Comparison of ENCODE assay signal across 16 cellular contexts in the genomic region with DNA sequence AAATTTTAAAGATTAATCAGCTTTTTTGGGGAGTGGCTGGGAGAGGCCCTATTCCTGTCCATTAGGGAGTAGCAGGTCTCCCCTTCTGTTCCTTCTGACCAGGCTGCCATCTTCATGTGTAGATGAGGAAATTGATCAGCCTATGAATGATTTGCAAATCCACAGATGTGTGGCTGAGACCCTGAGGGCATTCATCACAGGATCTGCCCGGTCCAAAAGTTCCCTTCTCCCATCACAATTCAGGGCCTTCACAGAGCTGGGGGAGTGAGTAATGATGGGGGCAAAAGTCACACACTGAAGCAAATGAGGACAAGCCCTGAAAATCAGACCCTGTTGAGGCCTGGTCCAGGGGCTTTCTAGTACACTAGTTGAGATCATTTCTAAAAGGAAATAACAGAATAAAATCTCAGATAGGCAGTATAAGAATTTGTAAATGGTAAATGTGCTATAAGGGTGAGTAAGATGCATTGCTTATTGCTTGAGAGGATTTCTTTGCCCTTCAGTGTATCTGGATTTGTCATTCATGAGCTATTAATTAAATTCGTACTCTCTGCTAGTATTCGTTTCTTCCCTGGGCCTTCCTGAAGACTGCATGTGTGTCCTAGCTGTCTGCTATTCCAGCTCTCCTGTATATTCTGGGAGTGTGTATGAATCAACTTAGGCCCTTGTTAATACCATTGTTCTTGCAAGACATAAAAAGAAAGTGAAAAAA. TPM values are rescaled to one million over a fixed set of nuclear protein-coding genes. Genes with fewer than 3 reads are reported as not detected.
DNase-seq lines count a peak whose midpoint lies in the region; ATAC-seq and TF ChIP-seq lines count a peak whose summit lies in the region.
"Had no signal": no experiment of that assay in that cellular context is flagged by ENCODE, and none has a peak within 500 bp of the region (broad histone marks: within the 10 kb centered on the region; RNA-seq: fewer than 3 reads in every experiment).

No MANE protein-coding gene starts in this region.

- no CpG with 5 or more reads among the region's 3 CpGs for WGBS in mesendoderm (ENCODE audit: extremely low coverage, insufficient coverage, low lambda C conversion rate)
- 81 to 92% (median 88%) methylated on average over 3 of the region's 3 CpGs for WGBS in ovary, 3 donors

- BruUV-seq in PC-3 (replicated peaks; lab: Mats Ljungman, UMichigan) = no TSS peak

- H3K79me1 ChIP-seq in mesendoderm (ENCODE audit: low read length) = no peaks in the 10 kb centered on the region

- H3K4me3 ChIP-seq in PC-3 (ENCODE audit: low read length) (no peak overlapping the region), astrocyte of the spinal cord (ENCODE audit: low read depth, low read length) (no peak overlapping the region), mesendoderm (ENCODE audit: low read length) (no peak overlapping the region), ovary (no peak overlapping the region)
- H3K4me3 ChIP-seq: HAP-1, K562, SJCRH30 had no signal

- peaks cover 30% of the 10 kb centered on the region for H3K4me1 ChIP-seq in PC-3 (ENCODE audit: insufficient read depth, low read length)
- peaks cover 12% of the 10 kb centered on the region for H3K4me1 ChIP-seq in mesendoderm (ENCODE audit: control insufficient read depth, low read depth, low read length)
- peaks cover 2% of the 10 kb centered on the region for H3K4me1 ChIP-seq in ovary (ENCODE audit: insufficient read depth)
- H3K4me1 ChIP-seq: HAP-1 had no signal

- in situ Hi-C loops in astrocyte of the spinal cord (cut with HindIII; ENCODE audit: low sequenced_read_pairs) = no loop called here

- TF ChIP-seq EP300 in ovary (IDR thresholded peaks at IDR 0.05) = no peak

- no peak for DNase-seq in PC-3
- peak; percentile 31 for DNase-seq in astrocyte of the spinal cord (ENCODE audit: low read depth, low spot score)
- no peak for DNase-seq in mesendoderm
- no peak for DNase-seq in stimulated activated naive CD8-positive, alpha-beta T cell treated with anti-CD3 and anti-CD28 coated beads, Interleukin-15, Interleukin-2, amounts not matched to agents 100 U/mL and 50 U/mL, for 24 hours
- DNase-seq in DMS153 (lab: John Stamatoyannopoulos, UW) = no peak
- no peak for DNase-seq in AML-193 (lab: John Stamatoyannopoulos, UW)
- no peak for DNase-seq in ovary
- DNase-seq: CD4-positive, CD25-positive, alpha-beta regulatory T cell; effector CD8-positive, alpha-beta T cell; NCI-H1417 treated with DMSO at 0.1 percent for 48 hours; stimulated activated CD4-positive, alpha-beta T cell treated with anti-CD3 and anti-CD28 coated beads, Interleukin-12 subunit alpha, Interleukin-12 subunit beta, amount 100 ng/mL, for 4 hours had no signal

- no peak for TF ChIP-seq POLR2A in ovary (IDR thresholded peaks at IDR 0.05)

- intact Hi-C loops in PC-3 (cut with micrococcal nuclease) = no loop called here
- intact Hi-C loops in ovary (cut with DNase I) = no loop called here

- H2BK15ac ChIP-seq in mesendoderm (replicated peaks; ENCODE audit: low read depth) = no peak overlapping the region

- H3K9me3 ChIP-seq in PC-3 (ENCODE audit: low read length) (no peaks in the 10 kb centered on the region), ovary (no peaks in the 10 kb centered on the region)
- H3K9me3 ChIP-seq: HAP-1, SJCRH30 had no signal

- H2AFZ ChIP-seq in PC-3 (ENCODE audit: low read length) = no peak overlapping the region

- H3K27ac ChIP-seq in PC-3 (ENCODE audit: low read length) = peak overlapping the region; percentile 43
- no peak overlapping the region for H3K27ac ChIP-seq in mesendoderm (ENCODE audit: low read depth, low read length)
- H3K27ac ChIP-seq in ovary = no peak overlapping the region

- no peak overlapping the region for H2AK5ac ChIP-seq in mesendoderm (ENCODE audit: low read length)

- H3K27me3 ChIP-seq in PC-3 (ENCODE audit: low read length) (no peaks in the 10 kb centered on the region), mesendoderm (ENCODE audit: insufficient read depth, low read length, poor library complexity) (no peaks in the 10 kb centered on the region), ovary (no peaks in the 10 kb centered on the region)
- H3K27me3 ChIP-seq: SJCRH30 had no signal

- no peak overlapping the region for H3K23ac ChIP-seq in mesendoderm (ENCODE audit: low read length)

- H3F3A ChIP-seq in PC-3 (ENCODE audit: low read length, unreplicated experiment) = no peaks in the 10 kb centered on the region

- no peak for ATAC-seq in PC-3
- ATAC-seq in stimulated activated naive CD8-positive, alpha-beta T cell treated with anti-CD3 and anti-CD28 coated beads, Interleukin-15, Interleukin-2, amounts not matched to agents 100 U/mL and 50 U/mL, for 24 hours = peak; percentile 38
- ATAC-seq in HG02938 (IDR thresholded peaks at IDR 0.05; ENCODE audit: unreplicated experiment) = no peak
- ATAC-seq: K562 had no signal

- no peak overlapping the region for H3K4me2 ChIP-seq in PC-3 (ENCODE audit: low read length)
- H3K4me2 ChIP-seq in mesendoderm (ENCODE audit: low read length) = no peak overlapping the region

- TF ChIP-seq CTCF in PC-3 (conservative IDR thresholded peaks at IDR 0.05; ENCODE audit: low read depth, low read length) (no peak), astrocyte of the spinal cord (IDR thresholded peaks at IDR 0.05; ENCODE audit: low read depth, low read length) (no peak), ovary (IDR thresholded peaks at IDR 0.05) (no peak)

- no peaks in the 10 kb centered on the region for H4K20me1 ChIP-seq in PC-3 (ENCODE audit: low read length)

- peak overlapping the region; percentile 62 for H3K18ac ChIP-seq in mesendoderm (ENCODE audit: low read length)

- peak overlapping the region; percentile 15 for H2BK120ac ChIP-seq in mesendoderm (ENCODE audit: low read depth, low read length)

- no peaks in the 10 kb centered on the region for H3K79me2 ChIP-seq in PC-3 (ENCODE audit: low read length)
- H3K79me2 ChIP-seq in mesendoderm (ENCODE audit: control insufficient read depth, insufficient read depth, low read length) = no peaks in the 10 kb centered on the region

- no peak overlapping the region for H3K56ac ChIP-seq in mesendoderm (ENCODE audit: low read length)

- H3K36me3 ChIP-seq in PC-3 (ENCODE audit: low read depth, low read length) (no peaks in the 10 kb centered on the region), mesendoderm (ENCODE audit: control insufficient read depth, insufficient read depth, low read length) (no peaks in the 10 kb centered on the region), ovary (no peaks in the 10 kb centered on the region)
- H3K36me3 ChIP-seq: HAP-1, SJCRH30 had no signal

- POLR2A ChIA-PET in PC-3 (lab: Charles Lee; ENCODE audit: unreplicated experiment) = no interaction called here

- no peak overlapping the region for H4K5ac ChIP-seq in mesendoderm (ENCODE audit: low read length)

- H3K9ac ChIP-seq in PC-3 (ENCODE audit: low read length) (no peak overlapping the region), mesendoderm (ENCODE audit: low read length) (no peak overlapping the region)
- H3K9ac ChIP-seq: parathyroid adenoma had no signal

- no peak overlapping the region for H3K4ac ChIP-seq in mesendoderm (ENCODE audit: low read depth, low read length)

- no peak overlapping the region for H2BK5ac ChIP-seq in mesendoderm (ENCODE audit: low read length)

- H4K8ac ChIP-seq in mesendoderm (ENCODE audit: low read depth, low read length) = no peak overlapping the region

- CTCF ChIA-PET in PC-3 (lab: Charles Lee) = no interaction called here

- no peaks in the 10 kb centered on the region for H3K9me2 ChIP-seq in PC-3 (replicated peaks; ENCODE audit: low read length)

RNA-seq across cellular contexts. Expression of gene SETBP1, which starts 53.2 kb away (rescaled TPM):
- total RNA-seq in PC-3 (2014; rRNA removed) = 2.3 and 3.5 TPM in 2 replicates
- polyA plus RNA-seq in mesendoderm (2013, experiment 1 of 2) = 1.9 TPM
- 1.9 TPM for polyA plus RNA-seq in mesendoderm (2013, experiment 2 of 2)
- 10 to 100 TPM; 23.0 to 53.7 (median 33.3) TPM for total RNA-seq in ovary
- polyA plus RNA-seq in ovary = 10 to 100 TPM in 1 of 2 donors, 1 to 10 TPM in 1; 7.8 to 12.9 TPM
